9 cellular contexts compared by ENCODE assay signal in genomic region chr7:124101173-124101768, GRCh38.
DNase-seq lines count a peak whose midpoint lies in the region; ATAC-seq, FAIRE-seq and TF ChIP-seq lines count a peak whose summit lies in the region.
"Had no signal": no experiment of that assay in that cellular context is flagged by ENCODE, and none has a peak within 500 bp of the region (broad histone marks: within the 10 kb centered on the region; RNA-seq: fewer than 3 reads in every experiment).

No MANE protein-coding gene starts in this region.

- H3K36me3 ChIP-seq in pancreas: no peaks in the 10 kb centered on the region

- peak; percentile 17 for DNase-seq in NCI-H2029 treated with DMSO at 0.1 percent for 48 hours (lab: John Stamatoyannopoulos, UW)
- no peak for DNase-seq in NCI-H2029 (lab: John Stamatoyannopoulos, UW)
- peak; percentile 36 for DNase-seq in NB4 (ENCODE audit: low read depth)
- peak; percentile 59 for DNase-seq in dermis blood vessel endothelial cell
- no peak for DNase-seq in pancreas
- no peak for DNase-seq in GM03348 (ENCODE audit: low spot score)
- DNase-seq in NCI-H526 treated with DMSO at 0.1 percent for 48 hours (lab: John Stamatoyannopoulos, UW): no peak
- DNase-seq: NCI-H446 treated with DMSO at 0.1 percent for 48 hours had no signal

- no peaks in the 10 kb centered on the region for H3K4me1 ChIP-seq in pancreas

- TF ChIP-seq CTCF in NB4 (IDR thresholded peaks at IDR 0.05; ENCODE audit: low read depth, low read length): peak; percentile 56
- peak in 2 of 4 donors; percentile 31 to 45 for TF ChIP-seq CTCF in pancreas (IDR thresholded peaks at IDR 0.05)

- TF ChIP-seq POLR2A in NB4 (IDR thresholded peaks at IDR 0.05; ENCODE audit: extremely low read depth, insufficient read length): no peak

- no peaks in the 10 kb centered on the region for H3K9me3 ChIP-seq in pancreas

- FAIRE-seq in pancreas (lab: Jason Lieb, UNC): peak; percentile 75

- WGBS in pancreas, 2 donors: 12 to 16% methylated on average over 5 of the region's 5 CpGs

- no peak overlapping the region for H3K27ac ChIP-seq in pancreas

- ATAC-seq in pancreas (peak in 2 of 4 donors; percentile 35 to 57), HG03175 (IDR thresholded peaks at IDR 0.05; ENCODE audit: unreplicated experiment) (no peak)

- H3K4me3 ChIP-seq in NB4 (ENCODE audit: low read depth, low read length) (no peak overlapping the region), pancreas (no peak overlapping the region)

- H3K27me3 ChIP-seq in pancreas: no peaks in the 10 kb centered on the region

- intact Hi-C loops in pancreas (cut with DNase I): no loop called here

Comparison
In these comparisons a context has a peak if more than half of its experiments do, and no peak if none do; other contexts are left out.
1. DNase-seq: peak in NCI-H2029 treated with DMSO at 0.1 percent for 48 hours (single experiment), NB4 (single experiment) and dermis blood vessel endothelial cell (single experiment); none in NCI-H2029 (single experiment), pancreas (0 of 6), GM03348 (single experiment) and NCI-H526 treated with DMSO at 0.1 percent for 48 hours (single experiment).